In genomic region chr5:157540707-157541451, GRCh38 we compare ENCODE assay signal across 8 cellular contexts. TPM values are rescaled to one million over a fixed set of nuclear protein-coding genes. Genes with fewer than 3 reads are reported as not detected.
DNase-seq lines count a peak whose midpoint lies in the region; ATAC-seq and TF ChIP-seq lines count a peak whose summit lies in the region.

No MANE protein-coding gene starts in this region.

- DNase-seq in T-cell (peak in 7 of 34 experiments; percentile 6 to 25 (median 19)), cardiac fibroblast (ENCODE audit: low read depth in 2 of 2) (peak; percentile 81 to 85), NCI-H146 treated with DMSO at 0.1 percent for 48 hours (lab: John Stamatoyannopoulos, UW; ENCODE audit: unreplicated experiment) (no peak), activated gamma-delta T cell treated with Interleukin-2 at 50 U/mL for 16 hours (no peak)

- POLR2A ChIA-PET in T-cell (lab: Charles Lee) = interaction anchor here in 1 of 2 donors (1.0 kb wide), 1 partner anchor 17 kb away, joined by 3 read pairs; no protein-coding TSS in a partner anchor

- peaks cover 21 to 24% of the 10 kb centered on the region in 2 donors for H3K4me1 ChIP-seq in mucosa of rectum (ENCODE audit: control insufficient read depth in 2 of 2, insufficient read depth in 2 of 2, low read length in 2 of 2)
- no peaks in the 10 kb centered on the region for H3K4me1 ChIP-seq in urinary bladder (ENCODE audit: insufficient read depth)

- peak overlapping the region; percentile 91 to 98 for H3K27ac Mint-ChIP-seq in T-cell

- TF ChIP-seq CTCF in cardiac fibroblast (IDR thresholded peaks at IDR 0.05; ENCODE audit: low read depth, low read length) = no peak

- H3K36me3 Mint-ChIP-seq in T-cell = peaks cover 10% of the 10 kb centered on the region

- H3K36me3 ChIP-seq in mucosa of rectum (ENCODE audit: control insufficient read depth in 2 of 2, insufficient read depth in 2 of 2, low read length in 2 of 2) (peaks cover 0 to 12% of the 10 kb centered on the region in 2 donors), urinary bladder (ENCODE audit: insufficient read depth) (no peaks in the 10 kb centered on the region)

- H3K9me3 Mint-ChIP-seq in T-cell = no peaks in the 10 kb centered on the region

- peak overlapping the region; percentile 28 to 35 for H3K9ac ChIP-seq in mucosa of rectum (ENCODE audit: low read depth in 1 of 2, low read length in 2 of 2)

- H3K4me3 Mint-ChIP-seq in T-cell = peak overlapping the region; percentile 52 to 65 (median 58)

- peak overlapping the region; percentile 68 to 75 for H3K27ac ChIP-seq in mucosa of rectum (ENCODE audit: low read depth in 2 of 2, low read length in 2 of 2)
- peak overlapping the region; percentile 76 for H3K27ac ChIP-seq in urinary bladder (ENCODE audit: low read depth)

- peak; percentile 96 for ATAC-seq in GM18520 (IDR thresholded peaks at IDR 0.05; ENCODE audit: unreplicated experiment)
- ATAC-seq in HG02852 (IDR thresholded peaks at IDR 0.05; ENCODE audit: unreplicated experiment) = peak; percentile 95
- ATAC-seq in T-cell (replicated peaks in 1 of 4) = peak; percentile 59 to 69 (median 62)

- CTCF ChIA-PET in T-cell (lab: Charles Lee) = interaction anchor here (0.6 to 1.5 kb wide), 6 partner anchors 10 to 178 kb away, joined by 3 to 7 read pairs (median 4); no protein-coding TSS in a partner anchor

- H3K4me1 Mint-ChIP-seq in T-cell = peaks cover 54 to 89% (median 76%) of the 10 kb centered on the region in 3 donors

- WGBS in urinary bladder = 24% methylated on average over 11 of the region's 11 CpGs

- no peaks in the 10 kb centered on the region for H3K27me3 ChIP-seq in mucosa of rectum (ENCODE audit: control insufficient read depth in 2 of 2, insufficient read depth in 2 of 2, low read length in 2 of 2)

- H3K4me3 ChIP-seq in cardiac fibroblast (replicated peaks in 1 of 2; ENCODE audit: low read depth in 2 of 2, low read length in 2 of 2) = peak overlapping the region in 1 of 2 donors; percentile 27
- H3K4me3 ChIP-seq in mucosa of rectum (ENCODE audit: low read length in 2 of 2) = peak overlapping the region in 1 of 2 donors; percentile 32
- no peak overlapping the region for H3K4me3 ChIP-seq in urinary bladder (ENCODE audit: low read depth, low read length)

- no peaks in the 10 kb centered on the region for H3K9me3 ChIP-seq in mucosa of rectum (ENCODE audit: control insufficient read depth in 2 of 2, low read length in 2 of 2)

- no peaks in the 10 kb centered on the region for H3K27me3 Mint-ChIP-seq in T-cell

RNA-seq across cellular contexts. Expression of gene ADAM19, which starts 34.7 kb away (rescaled TPM):
- total RNA-seq in T-cell (10 to 100 TPM; 30.7 to 64.1 (median 41.8) TPM), urinary bladder (49.8 TPM)
- polyA plus RNA-seq in urinary bladder = 26.4 TPM

Comparison
In these comparisons a context has a peak if more than half of its experiments do, and no peak if none do; other contexts are left out.
1. DNase-seq: peak in cardiac fibroblast (2 of 2); none in NCI-H146 treated with DMSO at 0.1 percent for 48 hours (single experiment) and activated gamma-delta T cell treated with Interleukin-2 at 50 U/mL for 16 hours (single experiment).
2. Peak in every context shown above with its lines, with median percentiles within 50 percentile points of each other: ATAC-seq.